12 cellular contexts compared by ENCODE assay signal in genomic region chr9:94864862-94865435, GRCh38.
DNase-seq lines count a peak whose midpoint lies in the region; ATAC-seq and TF ChIP-seq lines count a peak whose summit lies in the region.
"Had no signal": no experiment of that assay in that cellular context is flagged by ENCODE, and none has a peak within 500 bp of the region (broad histone marks: within the 10 kb centered on the region; RNA-seq: fewer than 3 reads in every experiment).

No MANE protein-coding gene starts in this region.

- CTCF ChIA-PET in HEK293 (lab: Yijun Ruan, JAX) = interaction anchor here (0.7 to 1.0 kb wide), 2 partner anchors 8 to 47 kb away, joined by 3 to 5 read pairs; no protein-coding TSS in a partner anchor

- POLR2A ChIA-PET in HEK293 (lab: Yijun Ruan, JAX) = no interaction called here

- no peak overlapping the region for H3K27ac ChIP-seq in HEK293 (ENCODE audit: extremely low read depth, low read depth, low read length)
- H3K27ac ChIP-seq in colonic mucosa = peak overlapping the region; percentile 83
- H3K27ac ChIP-seq in lower lobe of right lung = peak overlapping the region; percentile 53
- H3K27ac ChIP-seq in skin epidermis = peak overlapping the region in 18 of 21 experiments; percentile 11 to 93 (median 72)
- H3K27ac ChIP-seq: C4-2B had no signal

- no peak for DNase-seq in colonic mucosa
- DNase-seq in lower lobe of right lung = no peak
- DNase-seq in NCI-H524 (lab: John Stamatoyannopoulos, UW) = no peak
- DNase-seq in OCI-M2 (lab: John Stamatoyannopoulos, UW; ENCODE audit: unreplicated experiment) = no peak
- DNase-seq: activated CD4-positive, CD25-positive, alpha-beta regulatory T cell; endodermal cell; NCI-H187 treated with DMSO at 0.1 percent for 48 hours had no signal

- intact Hi-C loops in colonic mucosa (cut with DNase I) = no loop called here
- intact Hi-C loops in lower lobe of right lung (cut with DNase I) = no loop called here

- H3K36me3 ChIP-seq in HEK293 (ENCODE audit: control insufficient read depth in 2 of 2, insufficient read depth in 1 of 2, low read length in 2 of 2) (no peaks in the 10 kb centered on the region), colonic mucosa (no peaks in the 10 kb centered on the region), lower lobe of right lung (no peaks in the 10 kb centered on the region)

- H3K27me3 ChIP-seq in colonic mucosa (no peaks in the 10 kb centered on the region), lower lobe of right lung (ENCODE audit: low read depth) (no peaks in the 10 kb centered on the region)

- H3K9ac ChIP-seq in colonic mucosa (ENCODE audit: low read depth in 2 of 2, low read length in 2 of 2) = peak overlapping the region in 1 of 2 donors; percentile 9

- TF ChIP-seq CTCF in HEK293 (tag by site-specific recombination; IDR thresholded peaks at IDR 0.05) (no peak), colonic mucosa (IDR thresholded peaks at IDR 0.05) (no peak), lower lobe of right lung (IDR thresholded peaks at IDR 0.05) (no peak)

- H3K4me1 ChIP-seq in HEK293 (ENCODE audit: control insufficient read depth, insufficient read depth, low read length) (peaks cover 27% of the 10 kb centered on the region), colonic mucosa (no peaks in the 10 kb centered on the region), lower lobe of right lung (peaks cover 77% of the 10 kb centered on the region)

- H3K9me3 ChIP-seq in HEK293 (ENCODE audit: control insufficient read depth, insufficient read depth, low read depth, low read length) (no peaks in the 10 kb centered on the region), colonic mucosa (no peaks in the 10 kb centered on the region), lower lobe of right lung (no peaks in the 10 kb centered on the region)

- no peak for ATAC-seq in lower lobe of right lung
- ATAC-seq in HG02759 (IDR thresholded peaks at IDR 0.05; ENCODE audit: unreplicated experiment) = no peak
- no peak for ATAC-seq in GM19328 (IDR thresholded peaks at IDR 0.05; ENCODE audit: unreplicated experiment)

- H3K4me3 ChIP-seq in HEK293 (ENCODE audit: low read depth, low read length) (no peak overlapping the region), colonic mucosa (no peak overlapping the region), lower lobe of right lung (no peak overlapping the region), skin epidermis (no peak overlapping the region)

TF ChIP-seq in HEK293, 187 proteins besides CTCF, POLR2A, EP300 and RAD21:
- TF ChIP-seq PRDM6 (tag by site-specific recombination; IDR thresholded peaks at IDR 0.05) (peak; percentile 71; the same call in 1 of the 2 replicates), HIC1 (tag by site-specific recombination; IDR thresholded peaks at IDR 0.05) (no peak)
